In the genomic region with DNA sequence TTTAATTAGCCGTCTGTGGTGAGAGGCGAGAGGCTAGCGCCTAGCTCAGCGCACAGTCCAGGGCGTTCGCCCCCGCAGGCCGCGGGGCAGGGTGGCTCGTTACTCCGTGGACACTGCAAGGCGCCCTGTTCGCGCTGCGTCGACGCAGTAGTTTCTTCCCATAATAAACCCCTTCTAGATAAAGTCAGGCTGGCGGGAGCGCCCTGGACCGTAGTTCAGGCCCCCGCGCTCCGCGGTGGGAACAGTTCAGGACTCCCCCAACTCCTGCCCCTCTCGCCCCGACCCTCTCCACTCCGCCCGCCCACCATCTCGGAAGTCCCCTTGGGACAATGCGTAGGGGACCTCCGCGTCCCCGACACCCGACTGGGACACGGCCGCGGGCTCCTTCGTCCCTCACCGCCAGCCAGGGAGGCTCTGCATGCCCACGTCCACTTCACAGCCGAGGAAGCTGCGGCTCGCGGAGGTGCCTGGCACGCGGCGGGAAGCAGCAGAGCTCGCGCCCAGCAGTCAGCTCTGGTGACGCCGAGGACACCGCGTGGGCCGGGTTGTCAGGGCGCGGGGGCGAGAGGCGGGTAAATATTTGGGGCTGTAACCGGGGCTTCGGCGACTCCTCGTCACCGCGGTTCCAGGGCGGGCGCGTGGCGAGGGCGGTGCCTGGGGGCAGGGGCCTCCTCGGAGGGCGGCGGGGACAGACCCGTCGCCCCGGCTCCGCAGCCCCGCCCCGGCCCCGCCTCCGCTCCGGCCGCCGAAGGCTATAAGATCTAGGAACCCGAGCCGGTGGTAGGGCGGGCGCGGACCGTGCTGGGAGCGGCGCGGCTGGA, we compare ENCODE assay signal across 8 cellular contexts. TPM values are rescaled to one million over a fixed set of nuclear protein-coding genes. Genes with fewer than 3 reads are reported as not detected.
DNase-seq lines count a peak whose midpoint lies in the region; ATAC-seq and TF ChIP-seq lines count a peak whose summit lies in the region.

A gene with protein sequence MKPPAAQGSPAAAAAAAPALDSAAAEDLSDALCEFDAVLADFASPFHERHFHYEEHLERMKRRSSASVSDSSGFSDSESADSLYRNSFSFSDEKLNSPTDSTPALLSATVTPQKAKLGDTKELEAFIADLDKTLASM (plus strand): TSS at position 783 of the 821 bp plus-strand sequence. CDS start 158 bp downstream, outside the sequence.

- in situ Hi-C loops in GM13977 (cut with MboI; ENCODE audit: low pct_unique_long_range_greater_than_20kb, low sequenced_read_pairs, unreplicated experiment), result no loop called here

- H3K27ac Mint-ChIP-seq in HFFc6, result peak within 1 kb of the TSS; percentile 31; the same call in 1 of the 2 replicates

- H3K9me3 ChIP-seq in muscle layer of duodenum (ENCODE audit: control insufficient read depth in 1 of 2, low read length in 2 of 2), result no peaks in the 10 kb centered on the region

- H3K36me3 ChIP-seq in muscle layer of duodenum (ENCODE audit: control insufficient read depth in 1 of 2, insufficient read depth in 2 of 2, low read length in 2 of 2), result no peaks in the 10 kb centered on the region

- H3K27me3 Mint-ChIP-seq in HFFc6 (ENCODE audit: insufficient read depth), result peaks cover 29% of the 10 kb centered on the region

- H3K27me3 ChIP-seq in muscle layer of duodenum (ENCODE audit: low read depth, low read length), result peaks cover 14% of the 10 kb centered on the region

- peak; percentile 74 for ATAC-seq in esophagus mucosa

- H3K4me3 ChIP-seq in muscle layer of duodenum (ENCODE audit: low read depth in 1 of 2, low read length in 2 of 2), result peak within 1 kb of the TSS; percentile 68 to 79

- H3K36me3 Mint-ChIP-seq in HFFc6 (ENCODE audit: low read depth), result no peaks in the 10 kb centered on the region

- H3K4me1 Mint-ChIP-seq in HFFc6 (ENCODE audit: low read depth), result no peaks in the 10 kb centered on the region

- TF ChIP-seq CTCF in GM13977 (IDR thresholded peaks at IDR 0.05; ENCODE audit: extremely low read depth, insufficient read depth, missing control alignments), result no peak
- no peak for TF ChIP-seq CTCF in HFFc6 (IDR thresholded peaks at IDR 0.05)

- peak within 1 kb of the TSS; percentile 61 for H3K4me3 Mint-ChIP-seq in HFFc6

- DNase-seq in GM13977 (ENCODE audit: low spot score), result peak; percentile 91
- DNase-seq in HFFc6, result peak; percentile 39
- DNase-seq in NCI-H69 (lab: John Stamatoyannopoulos, UW), result peak; percentile 81
- DNase-seq in activated T-cell treated with anti-CD3 and anti-CD28 coated beads for 4 hours, result peak; percentile 99
- peak; percentile 87 to 88 for DNase-seq in stimulated activated CD8-positive, alpha-beta memory T cell treated with anti-CD3 and anti-CD28 coated beads, Interleukin-7, amount 100 ng/mL, for 1 hour (ENCODE audit: low read depth in 2 of 2)
- DNase-seq in NCI-H1436 treated with DMSO at 0.1 percent for 48 hours (lab: John Stamatoyannopoulos, UW), result no peak

- H3K4me1 ChIP-seq in muscle layer of duodenum (ENCODE audit: control insufficient read depth in 1 of 2, insufficient read depth in 2 of 2, low read length in 2 of 2), result peaks cover 6 to 23% of the 10 kb centered on the region in 2 donors

- H3K9me3 Mint-ChIP-seq in HFFc6, result no peaks in the 10 kb centered on the region

- no peak within 1 kb of the TSS for H3K27ac ChIP-seq in muscle layer of duodenum (ENCODE audit: low read length)

RNA-seq across cellular contexts. Expression of the gene that starts here (rescaled TPM):
- total RNA-seq in HFFc6 (2021; fragmentation: NEBNext Ultra II Directional; extraction: Animal tissue kit (Norgen Biotek cat#: 25700)), result under 1 TPM in 1 of 6 experiments, not detected in 5; 0.43 TPM
- 5.5 TPM for total RNA-seq in esophagus mucosa

Comparison
In these comparisons a context has a peak if more than half of its experiments do, and no peak if none do; other contexts are left out.
1. Peak in DNase-seq in HFFc6; RNA of the gene not detected or under 1 TPM.